14 cellular contexts compared by ENCODE assay signal in genomic region chr1:25109527-25109926, GRCh38.
DNase-seq lines count a peak whose midpoint lies in the region; ATAC-seq, FAIRE-seq and TF ChIP-seq lines count a peak whose summit lies in the region.
"Had no signal": no experiment of that assay in that cellular context is flagged by ENCODE, and none has a peak within 500 bp of the region (broad histone marks: within the 10 kb centered on the region; RNA-seq: fewer than 3 reads in every experiment).

No MANE protein-coding gene starts in this region.

- H3K9me2 ChIP-seq in GM23248 (ENCODE audit: insufficient read depth), result no peaks in the 10 kb centered on the region

- H3K4me2 ChIP-seq in A549, result no peak overlapping the region
- H3K4me2 ChIP-seq in GM23248 (ENCODE audit: unreplicated experiment), result no peak overlapping the region

- no peak for TF ChIP-seq RAD21 in A549 (conservative IDR thresholded peaks at IDR 0.05 in 1 of 2, IDR thresholded peaks at IDR 0.05 in 1 of 2)

- ATAC-seq in A549 (no peak), HG03520 (IDR thresholded peaks at IDR 0.05; ENCODE audit: unreplicated experiment) (no peak), GM21576 (IDR thresholded peaks at IDR 0.05; ENCODE audit: unreplicated experiment) (no peak)
- peak; percentile 96 for ATAC-seq in CD8-positive, alpha-beta T cell
- ATAC-seq: left ventricle myocardium superior, pancreas had no signal

- no peaks in the 10 kb centered on the region for H3K79me2 ChIP-seq in GM23248 (ENCODE audit: insufficient read depth)

- in situ Hi-C loops in GM23248 (cut with MboI), result no loop called here

- H3K4me1 Mint-ChIP-seq in CD8-positive, alpha-beta T cell (ENCODE audit: low read depth), result peaks cover 29% of the 10 kb centered on the region
- H3K4me1 Mint-ChIP-seq in T-helper 2 cell treated with Interferon-gamma antibody and Interleukin-4, amounts not matched to agents 5 μg/mL and 100 μg/mL, for 36 hours (ENCODE audit: low read depth), result peaks cover 14% of the 10 kb centered on the region
- H3K4me1 Mint-ChIP-seq in dendritic cell treated with granulocyte-macrophage colony-stimulating factor and Interleukin-4, amounts not matched to agents 40 ng/mL and 50 ng/mL, for 4 days (ENCODE audit: low read depth), result peaks cover 31% of the 10 kb centered on the region

- no peak overlapping the region for H3K9ac ChIP-seq in GM23248

- 87% methylated on average over 3 of the region's 3 CpGs for WGBS in A549 (ENCODE audit: missing lambda C conversion rate)
- 91 to 98% methylated on average over 3 of the region's 3 CpGs for WGBS in GM23248 (ENCODE audit: low coverage in 1 of 2, low lambda C conversion rate in 2 of 2, missing lambda C conversion rate in 2 of 2), 2 experiments

- CTCF ChIA-PET in A549 (lab: Yijun Ruan, JAX), result no interaction called here
- CTCF ChIA-PET in CD8-positive, alpha-beta T cell (lab: Charles Lee), result no interaction called here

- POLR2A ChIA-PET in A549 (lab: Yijun Ruan, JAX), result no interaction called here
- POLR2A ChIA-PET in CD8-positive, alpha-beta T cell (lab: Charles Lee), result no interaction called here

- no peak overlapping the region for H2AFZ ChIP-seq in GM23248

- H3K4me3 ChIP-seq in A549 (no peak overlapping the region), GM23248 (no peak overlapping the region)
- H3K4me3 ChIP-seq in CD8-positive, alpha-beta T cell (ENCODE audit: low read depth, low read length), result no peak overlapping the region
- H3K4me3 ChIP-seq: esophagus squamous epithelium, pancreas, testis had no signal

- H3F3A ChIP-seq in GM23248 (ENCODE audit: insufficient read depth), result no peaks in the 10 kb centered on the region

- no peak for TF ChIP-seq POLR2A in A549 (IDR thresholded peaks at IDR 0.05; ENCODE audit: low read length)

- FAIRE-seq in A549 (lab: Jason Lieb, UNC), result no peak
- FAIRE-seq: G401.6, pancreas had no signal

- H3K36me3 Mint-ChIP-seq in CD8-positive, alpha-beta T cell, result peaks cover 8% of the 10 kb centered on the region
- peaks cover 10% of the 10 kb centered on the region for H3K36me3 Mint-ChIP-seq in T-helper 2 cell treated with Interferon-gamma antibody and Interleukin-4, amounts not matched to agents 5 μg/mL and 100 μg/mL, for 36 hours (ENCODE audit: low read depth)
- H3K36me3 Mint-ChIP-seq in dendritic cell treated with granulocyte-macrophage colony-stimulating factor and Interleukin-4, amounts not matched to agents 40 ng/mL and 50 ng/mL, for 4 days (ENCODE audit: low read depth), result peaks cover 9% of the 10 kb centered on the region

- H3K27me3 Mint-ChIP-seq in CD8-positive, alpha-beta T cell (ENCODE audit: low read depth), result no peaks in the 10 kb centered on the region
- peaks cover 6% of the 10 kb centered on the region for H3K27me3 Mint-ChIP-seq in T-helper 2 cell treated with Interferon-gamma antibody and Interleukin-4, amounts not matched to agents 5 μg/mL and 100 μg/mL, for 36 hours (ENCODE audit: low read depth)
- peaks cover 2% of the 10 kb centered on the region for H3K27me3 Mint-ChIP-seq in dendritic cell treated with granulocyte-macrophage colony-stimulating factor and Interleukin-4, amounts not matched to agents 40 ng/mL and 50 ng/mL, for 4 days

- no peaks in the 10 kb centered on the region for H3K27me3 ChIP-seq in CD8-positive, alpha-beta T cell (ENCODE audit: insufficient read depth, low read length)
- peaks cover 8% of the 10 kb centered on the region; the same call in 1 of the 2 replicates for H3K27me3 ChIP-seq in GM23248 (replicated peaks; ENCODE audit: insufficient read depth)
- H3K27me3 ChIP-seq: pancreas, testis had no signal

- TF ChIP-seq EP300 in A549 (IDR thresholded peaks at IDR 0.05), result no peak

- H3K36me3 ChIP-seq in CD8-positive, alpha-beta T cell (ENCODE audit: insufficient read depth, low read length), result no peaks in the 10 kb centered on the region
- no peaks in the 10 kb centered on the region for H3K36me3 ChIP-seq in GM23248 (ENCODE audit: low read depth)
- H3K36me3 ChIP-seq: esophagus squamous epithelium, pancreas had no signal

- H3K27ac Mint-ChIP-seq in CD8-positive, alpha-beta T cell, result peak overlapping the region; percentile 88
- H3K27ac Mint-ChIP-seq in T-helper 2 cell treated with Interferon-gamma antibody and Interleukin-4, amounts not matched to agents 5 μg/mL and 100 μg/mL, for 36 hours, result peak overlapping the region; percentile 6
- peak overlapping the region; percentile 47 for H3K27ac Mint-ChIP-seq in dendritic cell treated with granulocyte-macrophage colony-stimulating factor and Interleukin-4, amounts not matched to agents 40 ng/mL and 50 ng/mL, for 4 days

- peaks cover 9% of the 10 kb centered on the region for H3K9me3 Mint-ChIP-seq in CD8-positive, alpha-beta T cell
- H3K9me3 Mint-ChIP-seq in T-helper 2 cell treated with Interferon-gamma antibody and Interleukin-4, amounts not matched to agents 5 μg/mL and 100 μg/mL, for 36 hours, result peaks cover 18% of the 10 kb centered on the region
- H3K9me3 Mint-ChIP-seq in dendritic cell treated with granulocyte-macrophage colony-stimulating factor and Interleukin-4, amounts not matched to agents 40 ng/mL and 50 ng/mL, for 4 days, result peaks cover 16% of the 10 kb centered on the region

- H3K4me3 Mint-ChIP-seq in CD8-positive, alpha-beta T cell, result no peak overlapping the region
- no peak overlapping the region for H3K4me3 Mint-ChIP-seq in T-helper 2 cell treated with Interferon-gamma antibody and Interleukin-4, amounts not matched to agents 5 μg/mL and 100 μg/mL, for 36 hours
- H3K4me3 Mint-ChIP-seq in dendritic cell treated with granulocyte-macrophage colony-stimulating factor and Interleukin-4, amounts not matched to agents 40 ng/mL and 50 ng/mL, for 4 days, result no peak overlapping the region

- peaks cover 6% of the 10 kb centered on the region; the same call in 2 of the 3 replicates for H3K9me3 ChIP-seq in A549
- H3K9me3 ChIP-seq in CD8-positive, alpha-beta T cell (ENCODE audit: low read length), result peaks cover 16% of the 10 kb centered on the region
- H3K9me3 ChIP-seq in GM23248 (ENCODE audit: low read depth), result no peaks in the 10 kb centered on the region
- H3K9me3 ChIP-seq: pancreas, testis had no signal

- TF ChIP-seq CTCF in A549 (IDR thresholded peaks at IDR 0.05), result no peak
- no peak for TF ChIP-seq CTCF in CD8-positive, alpha-beta T cell (IDR thresholded peaks at IDR 0.05)

- H3K4me1 ChIP-seq in A549, result no peaks in the 10 kb centered on the region
- H3K4me1 ChIP-seq in CD8-positive, alpha-beta T cell (ENCODE audit: insufficient read depth, low read length), result peaks cover 39% of the 10 kb centered on the region
- no peaks in the 10 kb centered on the region for H3K4me1 ChIP-seq in GM23248 (ENCODE audit: insufficient read depth)
- H3K4me1 ChIP-seq: esophagus squamous epithelium, pancreas, testis had no signal

- intact Hi-C loops in CD8-positive, alpha-beta T cell (cut with DNase I, micrococcal nuclease), result no loop called here
- intact Hi-C loops in dendritic cell treated with granulocyte-macrophage colony-stimulating factor and Interleukin-4, amounts not matched to agents 40 ng/mL and 50 ng/mL, for 4 days (cut with micrococcal nuclease), result loop anchor here (10.0 kb wide), 1 partner anchor 75 kb away; no protein-coding TSS in a partner anchor

- DNase-seq in A549 (ENCODE audit: low read depth in 1 of 2, low spot score in 1 of 2) (no peak), GM23248 (no peak), germinal center (ENCODE audit: low spot score) (no peak)
- DNase-seq in CD8-positive, alpha-beta T cell, result peak in 2 of 7 experiments; percentile 26 to 68
- no peak for DNase-seq in T-helper 2 cell treated with Interferon-gamma antibody and Interleukin-4, amounts not matched to agents 5 μg/mL and 100 μg/mL, for 36 hours (ENCODE audit: low spot score)
- DNase-seq: esophagus squamous epithelium; left ventricle myocardium superior; pancreas; stimulated activated CD4-positive, alpha-beta T cell treated with anti-CD3 and anti-CD28 coated beads, Interleukin-4, amount 100 ng/mL, for 1 hour; testis had no signal

- H3K27ac ChIP-seq in A549 (no peak overlapping the region), GM23248 (no peak overlapping the region)
- H3K27ac ChIP-seq in CD8-positive, alpha-beta T cell (ENCODE audit: low read depth, low read length), result peak overlapping the region; percentile 17
- H3K27ac ChIP-seq: esophagus squamous epithelium, pancreas, testis had no signal

- no peaks in the 10 kb centered on the region for H4K20me1 ChIP-seq in GM23248 (ENCODE audit: insufficient read depth)

TF ChIP-seq in A549, 52 proteins besides CTCF, POLR2A, EP300 and RAD21:
- no peak for TF ChIP-seq BHLHE40 (IDR thresholded peaks at IDR 0.05; ENCODE audit: low read depth, low read length)
- TF ChIP-seq, protein P1, sequence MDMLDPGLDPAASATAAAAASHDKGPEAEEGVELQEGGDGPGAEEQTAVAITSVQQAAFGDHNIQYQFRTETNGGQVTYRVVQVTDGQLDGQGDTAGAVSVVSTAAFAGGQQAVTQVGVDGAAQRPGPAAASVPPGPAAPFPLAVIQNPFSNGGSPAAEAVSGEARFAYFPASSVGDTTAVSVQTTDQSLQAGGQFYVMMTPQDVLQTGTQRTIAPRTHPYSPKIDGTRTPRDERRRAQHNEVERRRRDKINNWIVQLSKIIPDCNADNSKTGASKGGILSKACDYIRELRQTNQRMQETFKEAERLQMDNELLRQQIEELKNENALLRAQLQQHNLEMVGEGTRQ (IDR thresholded peaks at IDR 0.05), result peak; percentile 23; the same call in 1 of the 2 replicates

Comparison
In these comparisons a context has a peak if more than half of its experiments do, and no peak if none do; other contexts are left out.
1. H3K27ac Mint-ChIP-seq: peak in every context shown above with its lines; median percentile 88 in CD8-positive, alpha-beta T cell; 47 in dendritic cell treated with granulocyte-macrophage colony-stimulating factor and Interleukin-4, amounts not matched to agents 40 ng/mL and 50 ng/mL, for 4 days; 6 in T-helper 2 cell treated with Interferon-gamma antibody and Interleukin-4, amounts not matched to agents 5 μg/mL and 100 μg/mL, for 36 hours.